ENCODE assay signal across 15 cellular contexts in genomic region chr22:27903805-27904473, GRCh38. TPM values are rescaled to one million over a fixed set of nuclear protein-coding genes. Genes with fewer than 3 reads are reported as not detected.
DNase-seq lines count a peak whose midpoint lies in the region; ATAC-seq and TF ChIP-seq lines count a peak whose summit lies in the region.
"Had no signal": no experiment of that assay in that cellular context is flagged by ENCODE, and none has a peak within 500 bp of the region (broad histone marks: within the 10 kb centered on the region; RNA-seq: fewer than 3 reads in every experiment).

No MANE protein-coding gene starts in this region.

- H3K27me3 Mint-ChIP-seq in activated CD4-positive, alpha-beta T cell treated with anti-CD3 and anti-CD28 coated beads, Interleukin-2, amount 10 ng/mL, durations not matched to agents 7 days and 5 days = no peaks in the 10 kb centered on the region
- H3K27me3 Mint-ChIP-seq in HFFc6 (ENCODE audit: insufficient read depth) = no peaks in the 10 kb centered on the region
- no peaks in the 10 kb centered on the region for H3K27me3 Mint-ChIP-seq in activated T-helper 2 cell treated with anti-CD3 and anti-CD28 coated beads, Interferon-gamma antibody, Interleukin-2, Interleukin-4, amounts not matched to agents 10 μg/mL and 5 μg/mL and 100 μg/mL, durations not matched to agents 14 hours and 24 hours and 36 hours (ENCODE audit: low read depth)

- H3K4me3 ChIP-seq in osteoblast (ENCODE audit: insufficient read depth, low read length) = no peak overlapping the region
- H3K4me3 ChIP-seq in coronary artery = no peak overlapping the region
- no peak overlapping the region for H3K4me3 ChIP-seq in testis
- H3K4me3 ChIP-seq: gastrocnemius medialis, upper lobe of left lung had no signal

- peaks cover 58% of the 10 kb centered on the region for H3K36me3 Mint-ChIP-seq in activated CD4-positive, alpha-beta T cell treated with anti-CD3 and anti-CD28 coated beads, Interleukin-2, amount 10 ng/mL, durations not matched to agents 7 days and 5 days (ENCODE audit: low read depth)
- H3K36me3 Mint-ChIP-seq in HFFc6 (ENCODE audit: low read depth) = peaks cover 19% of the 10 kb centered on the region
- H3K36me3 Mint-ChIP-seq in activated T-helper 2 cell treated with anti-CD3 and anti-CD28 coated beads, Interferon-gamma antibody, Interleukin-2, Interleukin-4, amounts not matched to agents 10 μg/mL and 5 μg/mL and 100 μg/mL, durations not matched to agents 14 hours and 24 hours and 36 hours (ENCODE audit: low read depth) = peaks cover 85% of the 10 kb centered on the region

- H3K79me2 ChIP-seq in osteoblast (ENCODE audit: insufficient read depth, low read length) = peaks cover 85% of the 10 kb centered on the region

- H3K4me1 Mint-ChIP-seq in activated CD4-positive, alpha-beta T cell treated with anti-CD3 and anti-CD28 coated beads, Interleukin-2, amount 10 ng/mL, durations not matched to agents 7 days and 5 days = peaks cover 36% of the 10 kb centered on the region
- H3K4me1 Mint-ChIP-seq in HFFc6 (ENCODE audit: low read depth) = peaks cover 24% of the 10 kb centered on the region
- H3K4me1 Mint-ChIP-seq in activated T-helper 2 cell treated with anti-CD3 and anti-CD28 coated beads, Interferon-gamma antibody, Interleukin-2, Interleukin-4, amounts not matched to agents 10 μg/mL and 5 μg/mL and 100 μg/mL, durations not matched to agents 14 hours and 24 hours and 36 hours (ENCODE audit: low read depth) = peaks cover 43% of the 10 kb centered on the region

- peak overlapping the region; percentile 66 for H3K27ac Mint-ChIP-seq in activated CD4-positive, alpha-beta T cell treated with anti-CD3 and anti-CD28 coated beads, Interleukin-2, amount 10 ng/mL, durations not matched to agents 7 days and 5 days
- peak overlapping the region; percentile 10; the same call in 1 of the 2 replicates for H3K27ac Mint-ChIP-seq in HFFc6
- H3K27ac Mint-ChIP-seq in activated T-helper 2 cell treated with anti-CD3 and anti-CD28 coated beads, Interferon-gamma antibody, Interleukin-2, Interleukin-4, amounts not matched to agents 10 μg/mL and 5 μg/mL and 100 μg/mL, durations not matched to agents 14 hours and 24 hours and 36 hours = peak overlapping the region; percentile 83

- TF ChIP-seq CTCF in HFFc6 (IDR thresholded peaks at IDR 0.05) = no peak
- TF ChIP-seq CTCF in osteoblast (IDR thresholded peaks at IDR 0.05; ENCODE audit: extremely low read depth, low read depth, low read length) = no peak
- no peak for TF ChIP-seq CTCF in coronary artery (IDR thresholded peaks at IDR 0.05)
- TF ChIP-seq CTCF in testis (IDR thresholded peaks at IDR 0.05) = no peak

- H2AFZ ChIP-seq in osteoblast (ENCODE audit: low read length) = no peak overlapping the region

- peaks cover 7% of the 10 kb centered on the region for H4K20me1 ChIP-seq in osteoblast (ENCODE audit: insufficient read depth, low read length)

- no peaks in the 10 kb centered on the region for H3K9me3 Mint-ChIP-seq in activated CD4-positive, alpha-beta T cell treated with anti-CD3 and anti-CD28 coated beads, Interleukin-2, amount 10 ng/mL, durations not matched to agents 7 days and 5 days
- no peaks in the 10 kb centered on the region for H3K9me3 Mint-ChIP-seq in HFFc6
- no peaks in the 10 kb centered on the region for H3K9me3 Mint-ChIP-seq in activated T-helper 2 cell treated with anti-CD3 and anti-CD28 coated beads, Interferon-gamma antibody, Interleukin-2, Interleukin-4, amounts not matched to agents 10 μg/mL and 5 μg/mL and 100 μg/mL, durations not matched to agents 14 hours and 24 hours and 36 hours
- H3K9me3 Mint-ChIP-seq: endodermal cell had no signal

- WGBS in testis, 2 donors = 87 to 90% methylated on average over 3 of the region's 3 CpGs

- intact Hi-C loops in activated T-helper 2 cell treated with anti-CD3 and anti-CD28 coated beads, Interferon-gamma antibody, Interleukin-2, Interleukin-4, amounts not matched to agents 10 μg/mL and 5 μg/mL and 100 μg/mL, durations not matched to agents 14 hours and 24 hours and 36 hours (cut with micrococcal nuclease) = loop anchor here (2.0 kb wide), 1 partner anchor 15 kb away; the partner anchor contains the start of gene PITPNB
- intact Hi-C loops in testis (cut with DNase I; ENCODE audit: low total_unique reads) = no loop called here

- ATAC-seq in HG02970 (IDR thresholded peaks at IDR 0.05; ENCODE audit: low FRiP score, unreplicated experiment) = no peak
- ATAC-seq: gastrocnemius medialis, Panc1 had no signal

- POLR2A ChIA-PET in activated CD4-positive, alpha-beta T cell treated with anti-CD3 and anti-CD28 coated beads, Interleukin-2, amount 10 ng/mL, durations not matched to agents 7 days and 5 days (lab: Charles Lee) = no interaction called here

- no peak for DNase-seq in activated CD4-positive, alpha-beta T cell treated with anti-CD3 and anti-CD28 coated beads, Interleukin-2, amount 10 ng/mL, durations not matched to agents 7 days and 5 days
- no peak for DNase-seq in activated CD4-positive, alpha-beta T cell treated with anti-CD3 and anti-CD28 coated beads, Interleukin-2, amount 50 U/mL, for 48 hours
- DNase-seq in HFFc6 (no peak), osteoblast (ENCODE audit: insufficient read length, low spot score, missing footprints) (no peak), coronary artery (ENCODE audit: low spot score) (no peak), testis (no peak)
- DNase-seq in activated T-helper 2 cell treated with anti-CD3 and anti-CD28 coated beads, Interferon-gamma antibody, Interleukin-2, Interleukin-4, amounts not matched to agents 10 μg/mL and 5 μg/mL and 100 μg/mL, durations not matched to agents 14 hours and 24 hours and 36 hours (ENCODE audit: low spot score) = no peak
- DNase-seq: brain microvascular endothelial cell, endodermal cell, gastrocnemius medialis, NCI-H1105 treated with DMSO at 0.1 percent for 48 hours, NCI-H345, upper lobe of left lung had no signal

- peak overlapping the region; percentile 7 for H3K27ac ChIP-seq in osteoblast (ENCODE audit: low read depth, low read length)
- H3K27ac ChIP-seq in coronary artery = no peak overlapping the region
- H3K27ac ChIP-seq in testis = no peak overlapping the region
- H3K27ac ChIP-seq: brain microvascular endothelial cell, gastrocnemius medialis, upper lobe of left lung had no signal

- H3K4me1 ChIP-seq in osteoblast (ENCODE audit: insufficient read depth, low read length) (peaks cover 19% of the 10 kb centered on the region), testis (no peaks in the 10 kb centered on the region)
- H3K4me1 ChIP-seq: gastrocnemius medialis had no signal

- no peak for TF ChIP-seq POLR2A in testis (IDR thresholded peaks at IDR 0.05)

- H3K27me3 ChIP-seq in osteoblast (ENCODE audit: insufficient read depth, low read length) (no peaks in the 10 kb centered on the region), testis (no peaks in the 10 kb centered on the region)
- H3K27me3 ChIP-seq: brain microvascular endothelial cell, gastrocnemius medialis, upper lobe of left lung had no signal

- H3K36me3 ChIP-seq in osteoblast (ENCODE audit: insufficient read depth, low read length) (peaks cover 32% of the 10 kb centered on the region), testis (ENCODE audit: low read depth, missing control alignments) (no peaks in the 10 kb centered on the region)

- no peaks in the 10 kb centered on the region for H3K9me3 ChIP-seq in osteoblast (ENCODE audit: low read depth, low read length)
- no peaks in the 10 kb centered on the region for H3K9me3 ChIP-seq in testis
- H3K9me3 ChIP-seq: gastrocnemius medialis, upper lobe of left lung had no signal

- CTCF ChIA-PET in activated CD4-positive, alpha-beta T cell treated with anti-CD3 and anti-CD28 coated beads, Interleukin-2, amount 10 ng/mL, durations not matched to agents 7 days and 5 days (lab: Charles Lee) = interaction anchor here (0.6 kb wide), 1 partner anchor 13 kb away, joined by 3 read pairs; no protein-coding TSS in a partner anchor

- H3K4me3 Mint-ChIP-seq in activated CD4-positive, alpha-beta T cell treated with anti-CD3 and anti-CD28 coated beads, Interleukin-2, amount 10 ng/mL, durations not matched to agents 7 days and 5 days = no peak overlapping the region
- H3K4me3 Mint-ChIP-seq in HFFc6 = no peak overlapping the region
- H3K4me3 Mint-ChIP-seq in activated T-helper 2 cell treated with anti-CD3 and anti-CD28 coated beads, Interferon-gamma antibody, Interleukin-2, Interleukin-4, amounts not matched to agents 10 μg/mL and 5 μg/mL and 100 μg/mL, durations not matched to agents 14 hours and 24 hours and 36 hours (ENCODE audit: low read depth) = peak overlapping the region; percentile 51
- H3K4me3 Mint-ChIP-seq: endodermal cell had no signal

- H3K4me2 ChIP-seq in osteoblast (ENCODE audit: insufficient read depth, low read length) = no peak overlapping the region

RNA-seq across cellular contexts. Expression of gene PITPNB, which starts 15.1 kb away (rescaled TPM):
- 10 to 100 TPM; 83.2 to 93.2 TPM for total RNA-seq in activated CD4-positive, alpha-beta T cell treated with anti-CD3 and anti-CD28 coated beads, Interleukin-2, amount 10 ng/mL, durations not matched to agents 7 days and 5 days
- total RNA-seq in HFFc6 (2021; fragmentation: NEBNext Ultra II Directional; extraction: Animal tissue kit (Norgen Biotek cat#: 25700)) = 10 to 100 TPM; 54.3 to 80.5 (median 74.8) TPM
- total RNA-seq in activated T-helper 2 cell treated with anti-CD3 and anti-CD28 coated beads, Interferon-gamma antibody, Interleukin-2, Interleukin-4, amounts not matched to agents 10 μg/mL and 5 μg/mL and 100 μg/mL, durations not matched to agents 14 hours and 24 hours and 36 hours = 138 and 142 TPM in 2 replicates
- total RNA-seq in osteoblast = 30.6 and 30.8 TPM in 2 replicates
- total RNA-seq in testis = 10 to 100 TPM; 39.9 to 49.4 TPM
- 41.9 TPM for polyA plus RNA-seq in testis (ENCODE audit: insufficient read depth, low read depth, low replicate concordance)

Comparison
In these comparisons a context has a peak if more than half of its experiments do, and no peak if none do; other contexts are left out.
1. H3K27ac Mint-ChIP-seq: peak in every context shown above with its lines; median percentile 83 in activated T-helper 2 cell treated with anti-CD3 and anti-CD28 coated beads, Interferon-gamma antibody, Interleukin-2, Interleukin-4, amounts not matched to agents 10 μg/mL and 5 μg/mL and 100 μg/mL, durations not matched to agents 14 hours and 24 hours and 36 hours; 66 in activated CD4-positive, alpha-beta T cell treated with anti-CD3 and anti-CD28 coated beads, Interleukin-2, amount 10 ng/mL, durations not matched to agents 7 days and 5 days; 10 in HFFc6.